1 cellular context compared by ENCODE assay signal in genomic region chr12:22924391-22924790, GRCh38.
TF ChIP-seq lines count a peak whose summit lies in the region.

No MANE protein-coding gene starts in this region.

TF ChIP-seq in WTC11, 78 proteins besides CTCF, POLR2A, EP300 and RAD21 (continued from another document):
- TF ChIP-seq ERG (CRISPR knock-in tag; IDR thresholded peaks at IDR 0.05) = no peak
- no peak for TF ChIP-seq FOXP4 (CRISPR knock-in tag; IDR thresholded peaks at IDR 0.05)
- no peak for TF ChIP-seq ZSCAN18 (CRISPR knock-in tag; IDR thresholded peaks at IDR 0.05)
